24 cellular contexts compared by ENCODE assay signal in genomic region chrY:19043185-19043506, GRCh38.
"Had no signal": no experiment of that assay in that cellular context is flagged by ENCODE, and none has a peak within 500 bp of the region (broad histone marks: within the 10 kb centered on the region; RNA-seq: fewer than 3 reads in every experiment).

No MANE protein-coding gene starts in this region.

- H3K9me3 Mint-ChIP-seq: T-cell had no signal

- H3K27ac ChIP-seq: brain microvascular endothelial cell, cardiac muscle cell, SK-N-MC, VCaP had no signal

- DNase-seq: activated CD4-positive, alpha-beta memory T cell treated with anti-CD3 and anti-CD28 coated beads, Interleukin-2, amount 10 ng/mL, durations not matched to agents 7 days and 5 days; activated CD4-positive, alpha-beta T cell treated with anti-CD3 and anti-CD28 coated beads for 36 hours; activated CD4-positive, alpha-beta T cell treated with anti-CD3 and anti-CD28 coated beads, Interleukin-2, amount 50 U/mL, for 1 hour; activated gamma-delta T cell; activated naive CD4-positive, alpha-beta T cell treated with anti-CD3 and anti-CD28 coated beads for 36 hours; activated T-cell treated with anti-CD3 and anti-CD28 coated beads for 4 hours; activated T-cell treated with anti-CD3 and anti-CD28 coated beads, Interleukin-2, amount 50 U/mL, for 48 hours; brain microvascular endothelial cell; Kasumi-1; KBM-7; NCI-H1048; NCI-H146; NCI-H187 treated with DMSO at 0.1 percent for 48 hours; NCI-H2081 treated with DMSO at 0.1 percent for 48 hours; NCI-H2227 treated with DMSO at 0.1 percent for 48 hours; NCI-H82; RPMI8226; T-cell had no signal

- ATAC-seq: activated CD4-positive, alpha-beta T cell treated with anti-CD3 and anti-CD28 coated beads for 36 hours; activated T-helper 17 cell treated with anti-CD3 and anti-CD28 coated beads, Interleukin-2, amount 50 U/mL, for 72 hours; Right ventricle myocardium inferior; T-cell had no signal

- H3K36me3 ChIP-seq: brain microvascular endothelial cell, cardiac muscle cell had no signal

- H3K27me3 Mint-ChIP-seq: activated CD4-positive, alpha-beta memory T cell treated with anti-CD3 and anti-CD28 coated beads, Interleukin-2, amount 10 ng/mL, durations not matched to agents 7 days and 5 days; activated CD4-positive, alpha-beta T cell treated with anti-CD3 and anti-CD28 coated beads for 36 hours; activated naive CD8-positive, alpha-beta T cell; activated T-helper 17 cell treated with anti-CD3 and anti-CD28 coated beads, Interleukin-2, amount 50 U/mL, for 72 hours; T-cell had no signal

- H3K27ac Mint-ChIP-seq: activated CD4-positive, alpha-beta memory T cell treated with anti-CD3 and anti-CD28 coated beads, Interleukin-2, amount 10 ng/mL, durations not matched to agents 7 days and 5 days; activated CD4-positive, alpha-beta T cell treated with anti-CD3 and anti-CD28 coated beads for 36 hours; activated naive CD4-positive, alpha-beta T cell treated with anti-CD3 and anti-CD28 coated beads for 36 hours; activated naive CD8-positive, alpha-beta T cell; activated T-helper 17 cell treated with anti-CD3 and anti-CD28 coated beads, Interleukin-2, amount 50 U/mL, for 72 hours; T-cell had no signal

- H3K27me3 ChIP-seq: brain microvascular endothelial cell, cardiac muscle cell had no signal

- H3K4me3 Mint-ChIP-seq: activated CD4-positive, alpha-beta memory T cell treated with anti-CD3 and anti-CD28 coated beads, Interleukin-2, amount 10 ng/mL, durations not matched to agents 7 days and 5 days; activated CD4-positive, alpha-beta T cell treated with anti-CD3 and anti-CD28 coated beads for 36 hours; activated naive CD4-positive, alpha-beta T cell treated with anti-CD3 and anti-CD28 coated beads for 36 hours; activated naive CD8-positive, alpha-beta T cell; activated T-helper 17 cell treated with anti-CD3 and anti-CD28 coated beads, Interleukin-2, amount 50 U/mL, for 72 hours; T-cell had no signal

- H3K4me3 ChIP-seq: cardiac muscle cell, SK-N-MC had no signal

- H3K4me1 Mint-ChIP-seq: activated CD4-positive, alpha-beta memory T cell treated with anti-CD3 and anti-CD28 coated beads, Interleukin-2, amount 10 ng/mL, durations not matched to agents 7 days and 5 days; activated CD4-positive, alpha-beta T cell treated with anti-CD3 and anti-CD28 coated beads for 36 hours; activated T-helper 17 cell treated with anti-CD3 and anti-CD28 coated beads, Interleukin-2, amount 50 U/mL, for 72 hours; T-cell had no signal
